In the genomic region with DNA sequence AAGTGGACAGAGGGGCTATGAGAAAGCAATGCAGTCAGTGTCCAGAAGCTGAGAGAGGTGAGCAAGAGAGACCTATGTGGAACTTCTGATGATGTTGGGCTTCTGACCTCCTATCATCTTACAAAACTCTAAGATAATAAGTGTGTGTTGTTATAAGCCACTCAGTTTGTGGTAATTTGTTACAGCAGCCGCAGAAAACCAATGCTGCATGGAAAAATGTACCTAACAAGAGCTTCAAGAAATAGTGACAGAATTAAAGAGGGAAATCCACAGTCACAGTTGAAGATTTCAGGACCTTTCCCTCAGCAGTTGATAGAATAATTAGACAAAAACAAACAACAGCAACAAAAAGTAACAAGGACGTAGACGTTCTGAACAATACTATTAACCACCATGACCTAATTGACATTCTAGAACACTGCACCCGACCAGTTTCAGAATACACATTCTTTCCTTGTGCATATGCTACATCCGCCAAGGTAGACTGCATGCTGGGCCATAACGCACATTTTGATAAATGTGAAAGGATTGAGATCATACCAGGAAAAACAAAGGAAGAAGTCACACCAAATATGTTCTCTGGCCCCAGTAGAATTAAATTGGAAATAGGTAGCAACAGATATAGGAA, we compare ENCODE assay signal across 16 cellular contexts. TPM values are rescaled to one million over a fixed set of nuclear protein-coding genes. Genes with fewer than 3 reads are reported as not detected.
DNase-seq lines count a peak whose midpoint lies in the region; ATAC-seq and TF ChIP-seq lines count a peak whose summit lies in the region.
"Had no signal": no experiment of that assay in that cellular context is flagged by ENCODE, and none has a peak within 500 bp of the region (broad histone marks: within the 10 kb centered on the region; RNA-seq: fewer than 3 reads in every experiment).

No MANE protein-coding gene starts in this region.

- H4K20me1 ChIP-seq in Loucy (ENCODE audit: insufficient read depth, low read length, poor library complexity, severe bottlenecking) (no peaks in the 10 kb centered on the region), SK-N-SH (ENCODE audit: insufficient read depth) (no peaks in the 10 kb centered on the region)

- peaks cover 2 to 32% (median 7%) of the 10 kb centered on the region in 3 donors for H3K36me3 Mint-ChIP-seq in CD8-positive, alpha-beta memory T cell
- no peaks in the 10 kb centered on the region for H3K36me3 Mint-ChIP-seq in activated naive CD4-positive, alpha-beta T cell treated with anti-CD3 and anti-CD28 coated beads, Interleukin-2, amount 50 U/mL, for 24 hours
- no peaks in the 10 kb centered on the region for H3K36me3 Mint-ChIP-seq in natural killer cell treated with Interleukin-12 subunit alpha and Interleukin-12 subunit beta and Interleukin-15 and Interleukin-18, amount 100 ng/mL, for 72 hours
- H3K36me3 Mint-ChIP-seq in osteocyte (ENCODE audit: unreplicated experiment): peaks cover 4% of the 10 kb centered on the region

- no peaks in the 10 kb centered on the region for H3K9me3 ChIP-seq in CD8-positive, alpha-beta memory T cell (ENCODE audit: low read length)
- no peaks in the 10 kb centered on the region for H3K9me3 ChIP-seq in Loucy (ENCODE audit: insufficient read depth, low read depth, low read length)
- no peaks in the 10 kb centered on the region for H3K9me3 ChIP-seq in SK-N-SH
- H3K9me3 ChIP-seq: esophagus muscularis mucosa had no signal

- H2AFZ ChIP-seq in Loucy (ENCODE audit: low read length) (no peak overlapping the region), SK-N-SH (ENCODE audit: low read depth) (no peak overlapping the region)
- H2AFZ ChIP-seq: parathyroid adenoma had no signal

- DNase-seq in CD8-positive, alpha-beta memory T cell: peak in 1 of 5 donors; percentile 41
- DNase-seq in natural killer cell treated with Interleukin-12 subunit alpha and Interleukin-12 subunit beta and Interleukin-15 and Interleukin-18, amount 100 ng/mL, for 72 hours (ENCODE audit: low spot score): no peak
- DNase-seq in SK-N-SH (no peak), NCI-H146 treated with DMSO at 0.1 percent for 48 hours (lab: John Stamatoyannopoulos, UW; ENCODE audit: unreplicated experiment) (no peak), osteocyte (ENCODE audit: extremely low spot score, unreplicated experiment) (no peak), HT-29 (ENCODE audit: low spot score) (no peak)
- DNase-seq: C1 segment of cervical spinal cord, head of caudate nucleus, HFFc6, NCI-H146, NCI-H510A had no signal

- H3K4me2 ChIP-seq in Loucy (ENCODE audit: low read depth, low read length, poor library complexity, severe bottlenecking) (peak overlapping the region; percentile 92), SK-N-SH (no peak overlapping the region)

- H3F3A ChIP-seq in Loucy (ENCODE audit: low read depth): peaks cover 31% of the 10 kb centered on the region
- H3F3A ChIP-seq in SK-N-SH (replicated peaks; ENCODE audit: insufficient read depth): no peaks in the 10 kb centered on the region

- CTCF ChIA-PET in CD8-positive, alpha-beta memory T cell (lab: Charles Lee): interaction anchor here (49.6 kb wide), 1 partner anchor 31 kb away, joined by 1568 read pairs; a partner anchor contains a TSS
- CTCF ChIA-PET in SK-N-SH (lab: Yijun Ruan, JAX): interaction anchor here (0.6 kb wide), 1 partner anchor 41 kb away, joined by 5 read pairs; no protein-coding TSS in a partner anchor

- peaks cover 75% of the 10 kb centered on the region for H3K4me1 ChIP-seq in CD8-positive, alpha-beta memory T cell (ENCODE audit: insufficient read depth, low read length)
- H3K4me1 ChIP-seq in Loucy (ENCODE audit: insufficient read depth, low read length, poor library complexity, severe bottlenecking): peaks cover 81% of the 10 kb centered on the region
- peaks cover 0 to 10% of the 10 kb centered on the region in 2 experiments; a peak in 1 of 4 replicates for H3K4me1 ChIP-seq in SK-N-SH (ENCODE audit: control insufficient read depth in 1 of 2, insufficient read depth in 2 of 2, low read depth in 1 of 2, low read length in 1 of 2)
- H3K4me1 ChIP-seq: parathyroid adenoma had no signal

- ATAC-seq in natural killer cell treated with Interleukin-12 subunit alpha and Interleukin-12 subunit beta and Interleukin-15 and Interleukin-18, amount 100 ng/mL, for 72 hours: no peak

- no peaks in the 10 kb centered on the region for H3K9me2 ChIP-seq in Loucy (replicated peaks; ENCODE audit: low read depth, low read length)
- no peaks in the 10 kb centered on the region for H3K9me2 ChIP-seq in SK-N-SH

- TF ChIP-seq EP300 in SK-N-SH (IDR thresholded peaks at IDR 0.05; ENCODE audit: borderline replicate concordance in 1 of 2, low read depth in 1 of 2, low read length in 1 of 2): no peak

- H3K79me2 ChIP-seq in Loucy (ENCODE audit: insufficient read depth, low read length): peaks cover 77% of the 10 kb centered on the region
- 0 out of 2 replicates have a peak, but pooled peaks cover 3% of the 10 kb centered on the region for H3K79me2 ChIP-seq in SK-N-SH (ENCODE audit: insufficient read depth)

- H3K9me3 Mint-ChIP-seq in CD8-positive, alpha-beta memory T cell: no peaks in the 10 kb centered on the region
- no peaks in the 10 kb centered on the region for H3K9me3 Mint-ChIP-seq in activated naive CD4-positive, alpha-beta T cell treated with anti-CD3 and anti-CD28 coated beads, Interleukin-2, amount 50 U/mL, for 24 hours
- H3K9me3 Mint-ChIP-seq in natural killer cell treated with Interleukin-12 subunit alpha and Interleukin-12 subunit beta and Interleukin-15 and Interleukin-18, amount 100 ng/mL, for 72 hours: no peaks in the 10 kb centered on the region
- peaks cover 4% of the 10 kb centered on the region for H3K9me3 Mint-ChIP-seq in osteocyte (ENCODE audit: unreplicated experiment)
- H3K9me3 Mint-ChIP-seq: HFFc6 had no signal

- peaks cover 73 to 81% (median 77%) of the 10 kb centered on the region in 3 donors for H3K4me1 Mint-ChIP-seq in CD8-positive, alpha-beta memory T cell
- H3K4me1 Mint-ChIP-seq in activated naive CD4-positive, alpha-beta T cell treated with anti-CD3 and anti-CD28 coated beads, Interleukin-2, amount 50 U/mL, for 24 hours: peaks cover 80% of the 10 kb centered on the region
- peaks cover 76 to 87% of the 10 kb centered on the region in 2 donors for H3K4me1 Mint-ChIP-seq in natural killer cell treated with Interleukin-12 subunit alpha and Interleukin-12 subunit beta and Interleukin-15 and Interleukin-18, amount 100 ng/mL, for 72 hours (ENCODE audit: low read depth in 2 of 2)
- H3K4me1 Mint-ChIP-seq in osteocyte (ENCODE audit: unreplicated experiment): peaks cover 35% of the 10 kb centered on the region

- TF ChIP-seq CTCF in Loucy (conservative IDR thresholded peaks at IDR 0.05; ENCODE audit: low read length): no peak
- TF ChIP-seq CTCF in SK-N-SH (IDR thresholded peaks at IDR 0.05): no peak
- no peak for TF ChIP-seq CTCF in osteocyte (IDR thresholded peaks at IDR 0.05)

- H3K4me3 Mint-ChIP-seq in CD8-positive, alpha-beta memory T cell: peak overlapping the region; percentile 79 to 100 (median 88)
- peak overlapping the region; percentile 72 for H3K4me3 Mint-ChIP-seq in activated naive CD4-positive, alpha-beta T cell treated with anti-CD3 and anti-CD28 coated beads, Interleukin-2, amount 50 U/mL, for 24 hours
- peak overlapping the region; percentile 73 for H3K4me3 Mint-ChIP-seq in natural killer cell treated with Interleukin-12 subunit alpha and Interleukin-12 subunit beta and Interleukin-15 and Interleukin-18, amount 100 ng/mL, for 72 hours
- no peak overlapping the region for H3K4me3 Mint-ChIP-seq in osteocyte (ENCODE audit: unreplicated experiment)
- H3K4me3 Mint-ChIP-seq: HFFc6 had no signal

- peak overlapping the region; percentile 92 to 100 (median 99) for H3K27ac Mint-ChIP-seq in CD8-positive, alpha-beta memory T cell
- peak overlapping the region; percentile 97 for H3K27ac Mint-ChIP-seq in activated naive CD4-positive, alpha-beta T cell treated with anti-CD3 and anti-CD28 coated beads, Interleukin-2, amount 50 U/mL, for 24 hours
- H3K27ac Mint-ChIP-seq in natural killer cell treated with Interleukin-12 subunit alpha and Interleukin-12 subunit beta and Interleukin-15 and Interleukin-18, amount 100 ng/mL, for 72 hours: peak overlapping the region; percentile 93 to 99
- H3K27ac Mint-ChIP-seq in osteocyte (ENCODE audit: unreplicated experiment): no peak overlapping the region
- H3K27ac Mint-ChIP-seq: HFFc6 had no signal

- POLR2A ChIA-PET in CD8-positive, alpha-beta memory T cell (lab: Charles Lee): interaction anchor here (2.6 to 12.8 kb wide), 2 partner anchors 8 to 16 kb away, joined by 11 to 274 read pairs; no protein-coding TSS in a partner anchor
- POLR2A ChIA-PET in SK-N-SH (lab: Yijun Ruan, JAX): no interaction called here

- H3K27me3 ChIP-seq in CD8-positive, alpha-beta memory T cell (ENCODE audit: insufficient read depth, low read length, poor library complexity, severe bottlenecking): no peaks in the 10 kb centered on the region
- H3K27me3 ChIP-seq in Loucy (ENCODE audit: insufficient read depth, low read length, poor library complexity, severe bottlenecking) (no peaks in the 10 kb centered on the region), SK-N-SH (ENCODE audit: insufficient read depth) (no peaks in the 10 kb centered on the region)
- H3K27me3 ChIP-seq: esophagus muscularis mucosa had no signal

- H3K4me3 ChIP-seq in CD8-positive, alpha-beta memory T cell (ENCODE audit: low read length): peak overlapping the region; percentile 41
- H3K4me3 ChIP-seq in Loucy (ENCODE audit: low read length, poor library complexity, severe bottlenecking) (peak overlapping the region; percentile 77), SK-N-SH (ENCODE audit: low read depth in 2 of 2, low read length in 1 of 2) (no peak overlapping the region)
- H3K4me3 ChIP-seq: esophagus muscularis mucosa, skin epidermis had no signal

- peak overlapping the region; percentile 97 for H3K9ac ChIP-seq in Loucy (ENCODE audit: low read depth, low read length, poor library complexity, severe bottlenecking)
- H3K9ac ChIP-seq in SK-N-SH: no peak overlapping the region
- H3K9ac ChIP-seq: parathyroid adenoma had no signal

- H3K27ac ChIP-seq in CD8-positive, alpha-beta memory T cell (ENCODE audit: low read depth, low read length): peak overlapping the region; percentile 57
- no peak overlapping the region for H3K27ac ChIP-seq in SK-N-SH (ENCODE audit: low read depth in 2 of 2, low read length in 1 of 2)
- H3K27ac ChIP-seq: esophagus muscularis mucosa, parathyroid adenoma had no signal

- H3K27me3 Mint-ChIP-seq in CD8-positive, alpha-beta memory T cell: peaks cover 0 to 1% of the 10 kb centered on the region in 2 donors
- no peaks in the 10 kb centered on the region for H3K27me3 Mint-ChIP-seq in activated naive CD4-positive, alpha-beta T cell treated with anti-CD3 and anti-CD28 coated beads, Interleukin-2, amount 50 U/mL, for 24 hours
- no peaks in the 10 kb centered on the region for H3K27me3 Mint-ChIP-seq in natural killer cell treated with Interleukin-12 subunit alpha and Interleukin-12 subunit beta and Interleukin-15 and Interleukin-18, amount 100 ng/mL, for 72 hours
- no peaks in the 10 kb centered on the region for H3K27me3 Mint-ChIP-seq in osteocyte (ENCODE audit: unreplicated experiment)

- no peaks in the 10 kb centered on the region for H3K36me3 ChIP-seq in CD8-positive, alpha-beta memory T cell (ENCODE audit: insufficient read depth, low read length)
- H3K36me3 ChIP-seq in Loucy (ENCODE audit: insufficient read depth, low read length) (no peaks in the 10 kb centered on the region), SK-N-SH (replicated peaks in 1 of 2; ENCODE audit: control insufficient read depth in 1 of 2, insufficient read depth in 2 of 2, low read length in 1 of 2) (no peaks in the 10 kb centered on the region)
- H3K36me3 ChIP-seq: esophagus muscularis mucosa had no signal

- no peak for TF ChIP-seq RAD21 in SK-N-SH (IDR thresholded peaks at IDR 0.05; ENCODE audit: low read length)

- WGBS in SK-N-SH (ENCODE audit: low lambda C conversion rate): 96% methylated on average over 6 of the region's 6 CpGs

RNA-seq across cellular contexts. Expression of a gene that starts 1.8 kb away (rescaled TPM):
- total RNA-seq in CD8-positive, alpha-beta memory T cell: 100 to 1,000 TPM; 218 to 228 TPM
- polyA plus RNA-seq in CD8-positive, alpha-beta memory T cell: 129 TPM
- 100 to 1,000 TPM; 109 to 232 TPM for total RNA-seq in natural killer cell treated with Interleukin-12 subunit alpha and Interleukin-12 subunit beta and Interleukin-15 and Interleukin-18, amount 100 ng/mL, for 72 hours
- polyA plus RNA-seq in SK-N-SH (2012; rRNA removed): 34.2 and 36.5 TPM in 2 replicates
- polyA plus RNA-seq in SK-N-SH (2012; cell fraction: cytosol; rRNA removed): 21.7 and 28.2 TPM in 2 replicates
- polyA plus RNA-seq in SK-N-SH (2012; cell fraction: nucleus; rRNA removed): 224 and 260 TPM in 2 replicates
- total RNA-seq in osteocyte: 136 and 157 TPM in 2 replicates
- 3.2 and 6.9 TPM in 2 replicates for total RNA-seq in HT-29 (2014; rRNA removed; shearing (Covaris generic))

Comparison
In these comparisons a context has a peak if more than half of its experiments do, and no peak if none do; other contexts are left out.
1. H3K4me3 ChIP-seq: peak in CD8-positive, alpha-beta memory T cell (single experiment) and Loucy (single experiment); none in SK-N-SH (0 of 2).
2. RNA of a gene that starts 1.8 kb away (total RNA-seq): 109 to 232 TPM in natural killer cell treated with Interleukin-12 subunit alpha and Interleukin-12 subunit beta and Interleukin-15 and Interleukin-18, amount 100 ng/mL, for 72 hours, 218 to 228 TPM in CD8-positive, alpha-beta memory T cell and 136 to 157 TPM in osteocyte; 3.2 to 6.9 TPM in HT-29; every median in the first group is over 10 times any median in the second.